8 cellular contexts compared by ENCODE assay signal in the genomic region with DNA sequence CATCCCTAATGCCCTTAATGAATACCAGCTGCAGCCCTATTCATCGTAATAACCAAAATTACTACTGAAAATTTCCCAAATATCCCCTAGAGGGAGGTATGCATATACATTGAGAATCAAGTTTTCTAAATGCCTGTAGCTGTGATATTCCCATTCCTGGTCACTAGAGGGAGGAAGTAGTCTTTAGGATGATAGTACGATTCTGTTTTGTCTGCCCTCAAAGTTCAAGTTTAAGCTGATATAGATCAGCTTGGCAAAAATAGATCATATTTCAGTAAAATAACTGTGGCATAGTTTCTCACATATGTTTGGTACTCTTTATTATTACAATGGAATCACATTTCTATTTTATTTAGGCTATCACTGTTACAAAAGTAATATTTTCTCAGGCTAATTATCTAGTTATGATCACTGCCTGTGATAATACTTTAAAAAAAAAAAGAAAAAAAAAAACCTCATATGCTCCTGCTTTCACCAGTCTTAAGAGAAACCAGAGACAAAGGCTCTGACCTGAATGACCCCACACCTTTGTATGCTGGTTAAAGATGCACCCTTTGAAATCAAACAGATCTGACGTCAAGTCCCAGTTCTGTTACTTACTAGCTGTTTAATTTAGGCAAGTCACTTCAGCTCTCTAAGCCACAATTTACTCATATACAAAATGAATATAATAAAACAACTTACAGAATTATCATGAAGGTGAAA. TPM values are rescaled to one million over a fixed set of nuclear protein-coding genes. Genes with fewer than 3 reads are reported as not detected.
DNase-seq lines count a peak whose midpoint lies in the region; ATAC-seq, FAIRE-seq and TF ChIP-seq lines count a peak whose summit lies in the region.

No MANE protein-coding gene starts in this region.

- no peak overlapping the region for H3K4me3 Mint-ChIP-seq in H9

- H3K9me3 ChIP-seq in H9 (ENCODE audit: control insufficient read depth, low read depth, low read length), result no peaks in the 10 kb centered on the region
- H3K9me3 ChIP-seq in H1 (ENCODE audit: insufficient read depth in 2 of 2, low read depth in 1 of 2, low read length in 1 of 2), result no peaks in the 10 kb centered on the region

- peak; percentile 58 to 61 for ATAC-seq in activated naive CD4-positive, alpha-beta T cell treated with anti-CD3 and anti-CD28 coated beads, Interleukin-2, amount 50 U/mL, for 72 hours

- H3K4ac ChIP-seq in H9 (ENCODE audit: low read depth, low read length), result no peak overlapping the region
- H3K4ac ChIP-seq in H1 (replicated peaks; ENCODE audit: insufficient read length, low read depth, low read length), result no peak overlapping the region

- no peak overlapping the region for H2BK5ac ChIP-seq in H9 (ENCODE audit: insufficient read length, low read length)
- H2BK5ac ChIP-seq in H1 (ENCODE audit: low read depth, low read length), result no peak overlapping the region

- H3K79me1 ChIP-seq in H9 (ENCODE audit: insufficient read depth, low read depth, low read length, poor library complexity, severe bottlenecking) (no peaks in the 10 kb centered on the region), H1 (ENCODE audit: low read depth, low read length) (no peaks in the 10 kb centered on the region; the same call in 1 of the 2 replicates)

- H3K27me3 Mint-ChIP-seq in H9 (ENCODE audit: low read depth), result no peaks in the 10 kb centered on the region

- WGBS in H9 (ENCODE audit: extremely low coverage, insufficient read length, low lambda C conversion rate), result no CpG with 5 or more reads among the region's 3 CpGs
- 67% methylated on average over 3 of the region's 3 CpGs; no CpG with 5 or more reads in 1 of the 2 experiments for WGBS in H1 (ENCODE audit: extremely low coverage in 1 of 2, insufficient coverage in 1 of 2, insufficient read length in 1 of 2, insufficient replicate concordance in 2 of 2, low coverage in 1 of 2, low lambda C conversion rate in 2 of 2, missing lambda C conversion rate in 1 of 2), 2 experiments

- peak; percentile 72 for FAIRE-seq in H1 (lab: Jason Lieb, UNC)

- H3K79me2 ChIP-seq in H9 (ENCODE audit: insufficient read depth, low read length), result no peaks in the 10 kb centered on the region
- no peaks in the 10 kb centered on the region for H3K79me2 ChIP-seq in H1 (ENCODE audit: control insufficient read depth in 1 of 2, insufficient read depth in 2 of 2, low read length in 2 of 2)

- H2AFZ ChIP-seq in H9 (ENCODE audit: low read length) (no peak overlapping the region), H1 (ENCODE audit: low read length) (no peak overlapping the region)

- no peak overlapping the region for H2AK5ac ChIP-seq in H9 (ENCODE audit: insufficient read length, low read length)
- no peak overlapping the region for H2AK5ac ChIP-seq in H1 (ENCODE audit: low read depth, low read length)

- peaks cover 11 to 15% of the 10 kb centered on the region in 2 donors for H3K36me3 Mint-ChIP-seq in activated naive CD4-positive, alpha-beta T cell treated with anti-CD3 and anti-CD28 coated beads, Interleukin-2, amount 50 U/mL, for 72 hours
- peaks cover 0 to 6% (median 1%) of the 10 kb centered on the region in 3 experiments; a peak in 3 of 7 replicates for H3K36me3 Mint-ChIP-seq in H9 (ENCODE audit: insufficient read depth in 1 of 3, low read depth in 3 of 3)

- no peak overlapping the region for H3T11ph ChIP-seq in H9 (ENCODE audit: low read length)

- H3K36me3 ChIP-seq in H1 (ENCODE audit: control insufficient read depth in 2 of 4, insufficient read depth in 4 of 4, low read length in 3 of 4), result no peaks in the 10 kb centered on the region

- no peak overlapping the region for H3K56ac ChIP-seq in H9 (ENCODE audit: insufficient read length, low read depth, low read length)
- no peak overlapping the region for H3K56ac ChIP-seq in H1 (replicated peaks; ENCODE audit: insufficient read length, low read depth, low read length)

- H4K5ac ChIP-seq in H9 (ENCODE audit: insufficient read length, low read depth, low read length), result no peak overlapping the region
- H4K5ac ChIP-seq in H1 (ENCODE audit: insufficient read length, low read depth, low read length), result no peak overlapping the region

- H2BK15ac ChIP-seq in H9 (ENCODE audit: low read depth, low read length) (no peak overlapping the region), H1 (ENCODE audit: low read length) (no peak overlapping the region)

- no peak overlapping the region for H3K14ac ChIP-seq in H9 (ENCODE audit: insufficient read depth, low read length)
- no peak overlapping the region for H3K14ac ChIP-seq in H1 (ENCODE audit: insufficient read length)

- H3K4me2 ChIP-seq in H9 (ENCODE audit: insufficient read depth, insufficient read length, low read length) (no peak overlapping the region), H1 (ENCODE audit: insufficient read depth in 1 of 2, low read depth in 2 of 2, low read length in 2 of 2) (no peak overlapping the region)

- no peaks in the 10 kb centered on the region for H3K23me2 ChIP-seq in H9 (ENCODE audit: insufficient read length, low read depth, low read length, poor library complexity, severe bottlenecking)
- no peaks in the 10 kb centered on the region for H3K23me2 ChIP-seq in H1 (ENCODE audit: low read depth, low read length)

- TF ChIP-seq POLR2A in H1 (IDR thresholded peaks at IDR 0.05; ENCODE audit: control extremely low read depth in 1 of 2, low read depth in 2 of 2, low read length in 2 of 2), result no peak

- TF ChIP-seq RAD21 in H1 (IDR thresholded peaks at IDR 0.05 in 1 of 2, conservative IDR thresholded peaks at IDR 0.05 in 1 of 2; ENCODE audit: low read depth in 2 of 2, low read length in 2 of 2), result peak; percentile 88

- no peaks in the 10 kb centered on the region for H3K27me3 ChIP-seq in H9 (ENCODE audit: insufficient read depth, low read length)
- no peaks in the 10 kb centered on the region for H3K27me3 ChIP-seq in H1 (replicated peaks in 1 of 4; ENCODE audit: control insufficient read depth in 3 of 4, extremely low read depth in 1 of 4, insufficient read depth in 3 of 4, low read length in 3 of 4)

- CTCF ChIA-PET in H1 (lab: Charles Lee; ENCODE audit: partially characterized antibody), result interaction anchor here (0.5 to 7.0 kb wide), 73 partner anchors 7 to 1732 kb away, joined by 3 to 60 read pairs (median 4); a partner anchor contains a TSS

- H4K91ac ChIP-seq in H9 (ENCODE audit: insufficient read length, low read depth, low read length) (no peak overlapping the region), H1 (replicated peaks; ENCODE audit: insufficient read length, low read length) (no peak overlapping the region)

- H3K18ac ChIP-seq in H9 (ENCODE audit: insufficient read length, low read depth, low read length) (no peak overlapping the region), H1 (ENCODE audit: extremely low read depth, low read length) (no peak overlapping the region)

- H3K27ac ChIP-seq in H9 (ENCODE audit: insufficient read length, low read depth, low read length), result no peak overlapping the region
- no peak overlapping the region for H3K27ac ChIP-seq in H1 (ENCODE audit: low read depth, low read length)

- no peak for DNase-seq in activated naive CD4-positive, alpha-beta T cell treated with anti-CD3 and anti-CD28 coated beads, Interleukin-2, amount 50 U/mL, for 72 hours (ENCODE audit: low spot score in 2 of 2)
- DNase-seq in activated naive CD4-positive, alpha-beta T cell (lab: John Stamatoyannopoulos, UW), result no peak
- DNase-seq in H9 (no peak), LNCaP clone FGC (ENCODE audit: low read depth) (peak; percentile 62), RPMI7951 (ENCODE audit: low read depth) (peak; percentile 82), H1 (ENCODE audit: low read depth in 1 of 2, low spot score in 2 of 2) (no peak), midbrain (lab: John Stamatoyannopoulos, UW) (peak; percentile 57)
- no peak for DNase-seq in stimulated activated CD8-positive, alpha-beta memory T cell treated with anti-CD3 and anti-CD28 coated beads, Interleukin-4, amount 100 ng/mL, for 48 hours

- no peaks in the 10 kb centered on the region for H4K20me1 ChIP-seq in H9 (ENCODE audit: control insufficient read depth, insufficient read depth, insufficient read length)
- H4K20me1 ChIP-seq in H1 (replicated peaks in 1 of 2; ENCODE audit: control insufficient read depth in 1 of 2, insufficient read depth in 2 of 2, low read length in 2 of 2), result peaks cover 0 to 3% of the 10 kb centered on the region in 2 experiments

- H2BK120ac ChIP-seq in H9 (ENCODE audit: low read depth, low read length, poor library complexity, severe bottlenecking), result no peak overlapping the region
- no peak overlapping the region for H2BK120ac ChIP-seq in H1 (replicated peaks; ENCODE audit: low read depth, low read length)

- H3K9ac ChIP-seq in H9 (ENCODE audit: extremely low read depth, insufficient read length, low read length) (no peak overlapping the region), H1 (replicated peaks in 1 of 4; ENCODE audit: extremely low read depth in 1 of 4, low read depth in 3 of 4, low read length in 3 of 4) (no peak overlapping the region)

- no peak for TF ChIP-seq EP300 in H1 (IDR thresholded peaks at IDR 0.05; ENCODE audit: borderline replicate concordance in 1 of 2, low read depth in 2 of 2, low read length in 2 of 2)

- H2BK20ac ChIP-seq in H9 (ENCODE audit: low read depth, low read length, poor library complexity, severe bottlenecking), result no peak overlapping the region
- no peak overlapping the region for H2BK20ac ChIP-seq in H1 (ENCODE audit: low read length)

- H3K4me3 ChIP-seq in LNCaP clone FGC (ENCODE audit: low read depth, low read length) (no peak overlapping the region), H1 (ENCODE audit: extremely low read depth in 1 of 4, insufficient read depth in 2 of 4, low read depth in 3 of 4, low read length in 4 of 4) (no peak overlapping the region)

- H4K8ac ChIP-seq in H9 (replicated peaks; ENCODE audit: insufficient read length, low read depth, low read length), result no peak overlapping the region
- H4K8ac ChIP-seq in H1 (ENCODE audit: extremely low read depth, insufficient read depth, low read length), result no peak overlapping the region

- POLR2A ChIA-PET in H1 (lab: Charles Lee; ENCODE audit: partially characterized antibody), result interaction anchor here (0.6 to 3.5 kb wide), 3 partner anchors 10 to 102 kb away, joined by 3 to 25 read pairs (median 5); a partner anchor contains a TSS

- H3K27ac Mint-ChIP-seq in activated naive CD4-positive, alpha-beta T cell treated with anti-CD3 and anti-CD28 coated beads, Interleukin-2, amount 50 U/mL, for 72 hours, result no peak overlapping the region
- H3K27ac Mint-ChIP-seq in H9, result no peak overlapping the region

- H3K4me1 ChIP-seq in H9 (ENCODE audit: insufficient read depth, low read length), result peaks cover 5% of the 10 kb centered on the region; the same call in 1 of the 2 replicates
- H3K4me1 ChIP-seq in H1 (replicated peaks in 1 of 4; ENCODE audit: control insufficient read depth in 3 of 4, insufficient read depth in 4 of 4, low read length in 3 of 4), result peaks cover 0 to 10% (median 7%) of the 10 kb centered on the region in 4 experiments; a peak in 5 of 7 replicates

- H3K9me3 Mint-ChIP-seq in activated naive CD4-positive, alpha-beta T cell treated with anti-CD3 and anti-CD28 coated beads, Interleukin-2, amount 50 U/mL, for 72 hours, result no peaks in the 10 kb centered on the region
- H3K9me3 Mint-ChIP-seq in H9, result no peaks in the 10 kb centered on the region; a peak in 1 of 5 replicates

- peaks cover 25 to 26% of the 10 kb centered on the region in 2 experiments for H3K4me1 Mint-ChIP-seq in H9

- H3K23ac ChIP-seq in H9 (ENCODE audit: insufficient read length, low read depth, low read length), result no peak overlapping the region
- no peak overlapping the region for H3K23ac ChIP-seq in H1 (ENCODE audit: insufficient read length)

- H2BK12ac ChIP-seq in H9 (ENCODE audit: insufficient read length, low read depth, low read length) (no peak overlapping the region), H1 (ENCODE audit: low read depth, low read length) (no peak overlapping the region)

- peak; percentile 95 for TF ChIP-seq CTCF in H9 (conservative IDR thresholded peaks at IDR 0.05)
- peak; percentile 85 for TF ChIP-seq CTCF in LNCaP clone FGC (IDR thresholded peaks at IDR 0.05; ENCODE audit: control insufficient read depth, extremely low read depth, insufficient read depth)
- TF ChIP-seq CTCF in H1 (IDR thresholded peaks at IDR 0.05; ENCODE audit: control extremely low read depth in 1 of 3, insufficient read depth in 1 of 3, low read depth in 1 of 3, low read length in 3 of 3), result peak in 2 of 3 experiments; percentile 81 to 95; a peak in 3 of 4 replicates

RNA-seq across cellular contexts. Expression of a gene that starts 11.0 kb away (rescaled TPM):
- 10 to 100 TPM; 35.9 to 59.2 TPM for total RNA-seq in activated naive CD4-positive, alpha-beta T cell treated with anti-CD3 and anti-CD28 coated beads, Interleukin-2, amount 50 U/mL, for 72 hours
- 75.3 and 76.8 TPM in 2 replicates for total RNA-seq in H9 (2021)
- total RNA-seq in RPMI7951 (2014; rRNA removed; shearing (Covaris generic)), result 53.4 and 57.9 TPM in 2 replicates
- 77.9 and 79.1 TPM in 2 replicates for total RNA-seq in H1 (2021; fragmentation: NEBNext Ultra II Directional; extraction: Animal tissue kit (Norgen Biotek cat#: 25700))
- polyA plus RNA-seq in H1 (2011; rRNA removed), result 31.5 and 33.2 TPM in 2 replicates
- 27.3 TPM for polyA plus RNA-seq in H1 (2011; cell fraction: cytosol; rRNA removed)
- polyA plus RNA-seq in H1 (2011; cell fraction: nucleus; rRNA removed), result 19.8 TPM
- polyA plus RNA-seq in H1 (2012, experiment 1 of 2), result 36.6 to 49.2 TPM (median 41.4 TPM) in 4 replicates
- 19.4 TPM for polyA plus RNA-seq in H1 (2012, experiment 2 of 2)
- polyA plus RNA-seq in H1 (2013, experiment 1 of 2), result 35.9 TPM
- 35.1 TPM for polyA plus RNA-seq in H1 (2013, experiment 2 of 2)
- polyA minus RNA-seq in H1 (2011; rRNA and poly(A)+ RNA removed), result 86.5 and 91.0 TPM in 2 replicates
- polyA minus RNA-seq in H1 (2011; cell fraction: cytosol; rRNA and poly(A)+ RNA removed), result 37.2 TPM
- polyA minus RNA-seq in H1 (2011; cell fraction: nucleus; rRNA and poly(A)+ RNA removed), result 34.1 TPM

RNA-seq across cellular contexts. Expression of a gene that starts 14.9 kb away (rescaled TPM):
- 10 to 100 TPM in 1 of 2 donors, 1 to 10 TPM in 1; 6.1 to 13.2 TPM for total RNA-seq in activated naive CD4-positive, alpha-beta T cell treated with anti-CD3 and anti-CD28 coated beads, Interleukin-2, amount 50 U/mL, for 72 hours
- total RNA-seq in H9 (2021), result 18.9 and 19.0 TPM in 2 replicates
- total RNA-seq in RPMI7951 (2014; rRNA removed; shearing (Covaris generic)), result 17.4 and 19.5 TPM in 2 replicates
- total RNA-seq in H1 (2021; fragmentation: NEBNext Ultra II Directional; extraction: Animal tissue kit (Norgen Biotek cat#: 25700)), result 22.6 and 23.3 TPM in 2 replicates
- polyA plus RNA-seq in H1 (2011; rRNA removed), result 16.7 and 20.5 TPM in 2 replicates
- 20.5 TPM for polyA plus RNA-seq in H1 (2011; cell fraction: cytosol; rRNA removed)
- 14.2 TPM for polyA plus RNA-seq in H1 (2011; cell fraction: nucleus; rRNA removed)
- 12.8 to 18.6 TPM (median 15.6 TPM) in 4 replicates for polyA plus RNA-seq in H1 (2012, experiment 1 of 2)
- polyA plus RNA-seq in H1 (2012, experiment 2 of 2), result 8.5 TPM
- polyA plus RNA-seq in H1 (2013, experiment 1 of 2), result 13.0 TPM
- 11.7 TPM for polyA plus RNA-seq in H1 (2013, experiment 2 of 2)
- 26.7 and 30.5 TPM in 2 replicates for polyA minus RNA-seq in H1 (2011; rRNA and poly(A)+ RNA removed)
- polyA minus RNA-seq in H1 (2011; cell fraction: cytosol; rRNA and poly(A)+ RNA removed), result 11.4 TPM
- polyA minus RNA-seq in H1 (2011; cell fraction: nucleus; rRNA and poly(A)+ RNA removed), result 16.5 TPM

Comparison
In these comparisons a context has a peak if more than half of its experiments do, and no peak if none do; other contexts are left out.
1. DNase-seq: peak in LNCaP clone FGC (single experiment), RPMI7951 (single experiment) and midbrain (single experiment); none in activated naive CD4-positive, alpha-beta T cell treated with anti-CD3 and anti-CD28 coated beads, Interleukin-2, amount 50 U/mL, for 72 hours (0 of 2), activated naive CD4-positive, alpha-beta T cell (0 of 4), H9 (single experiment), H1 (0 of 2) and stimulated activated CD8-positive, alpha-beta memory T cell treated with anti-CD3 and anti-CD28 coated beads, Interleukin-4, amount 100 ng/mL, for 48 hours (single experiment).
2. Peak in every context shown above with its lines, with median percentiles within 50 percentile points of each other: CTCF ChIP-seq.